Comparison of ENCODE assay signal across 9 cellular contexts in the genomic region with DNA sequence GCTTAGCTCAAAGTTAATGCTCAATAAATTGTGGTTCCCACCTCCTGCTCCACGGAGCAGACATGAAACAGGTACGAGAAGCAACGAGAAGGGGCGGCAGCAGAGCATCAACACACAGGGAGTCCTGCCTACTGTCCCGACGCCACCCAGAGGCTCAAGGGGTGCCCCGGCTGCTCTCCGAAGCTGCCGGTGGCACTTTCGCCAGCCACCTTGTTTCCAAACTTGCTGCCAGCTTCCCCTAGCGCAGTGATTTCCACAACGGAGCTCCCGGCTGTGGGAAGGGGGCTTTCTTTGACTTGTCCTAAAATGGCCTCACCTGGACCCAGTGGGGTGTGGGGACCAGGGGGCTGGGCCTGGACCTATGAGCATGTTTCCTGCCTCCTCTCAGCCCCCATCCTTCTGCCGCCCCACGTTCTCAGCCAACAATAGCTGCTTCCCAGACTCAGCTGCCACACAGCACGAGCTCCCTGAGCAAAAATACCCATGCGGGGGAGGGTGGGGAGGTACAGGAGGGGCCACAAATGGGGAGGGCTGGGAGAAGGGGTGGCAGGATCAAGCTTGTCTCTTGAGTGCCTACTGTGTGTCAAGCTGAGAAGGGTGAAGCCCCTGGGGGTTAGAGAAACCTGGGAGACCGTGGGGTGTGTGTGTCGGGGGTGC.
A peak's percentile ranks its signal among the peaks of the same experiment; 100 is the strongest.
DNase-seq lines count a peak whose midpoint lies in the region; ATAC-seq and TF ChIP-seq lines count a peak whose summit lies in the region.
"Had no signal": no experiment of that assay in that cellular context is flagged by ENCODE, and none has a peak within 500 bp of the region (broad histone marks: within the 10 kb centered on the region; RNA-seq: fewer than 3 reads in every experiment).

No MANE protein-coding gene starts in this region.

- TF ChIP-seq CTCF in HEK293 (tag by site-specific recombination; IDR thresholded peaks at IDR 0.05) (no peak), foreskin fibroblast (IDR thresholded peaks at IDR 0.05; ENCODE audit: low read depth, low read length) (no peak)

- H3K27me3 Mint-ChIP-seq in activated naive CD8-positive, alpha-beta T cell = no peaks in the 10 kb centered on the region

- no peaks in the 10 kb centered on the region for H3K9me3 Mint-ChIP-seq in activated naive CD8-positive, alpha-beta T cell (ENCODE audit: low read depth)

- no peak overlapping the region for H3K27ac ChIP-seq in HEK293 (ENCODE audit: extremely low read depth, low read depth, low read length)
- no peak overlapping the region for H3K27ac ChIP-seq in iPS-20b (ENCODE audit: low read length)
- peak overlapping the region in 20 of 21 experiments; percentile 56 to 91 (median 82) for H3K27ac ChIP-seq in skin epidermis

- H3K4me1 ChIP-seq in HEK293 (ENCODE audit: control insufficient read depth, insufficient read depth, low read length) (peaks cover 26% of the 10 kb centered on the region), iPS-20b (ENCODE audit: insufficient read depth, low read length) (peaks cover 74% of the 10 kb centered on the region)

- CTCF ChIA-PET in HEK293 (lab: Yijun Ruan, JAX) = interaction anchor here (1.0 to 7.4 kb wide), 4 partner anchors 11 to 55 kb away, joined by 3 to 79 read pairs (median 7); no protein-coding TSS in a partner anchor

- ATAC-seq in HG03159 (IDR thresholded peaks at IDR 0.05; ENCODE audit: unreplicated experiment) = no peak

- H3K27me3 ChIP-seq in iPS-20b (ENCODE audit: insufficient read depth, low read length) = no peaks in the 10 kb centered on the region

- H3K36me3 ChIP-seq in HEK293 (ENCODE audit: control insufficient read depth in 2 of 2, insufficient read depth in 1 of 2, low read length in 2 of 2) = no peaks in the 10 kb centered on the region
- no peaks in the 10 kb centered on the region for H3K36me3 ChIP-seq in iPS-20b (ENCODE audit: insufficient read depth, low read depth, low read length)

- H3K9me3 ChIP-seq in HEK293 (ENCODE audit: control insufficient read depth, insufficient read depth, low read depth, low read length) (no peaks in the 10 kb centered on the region), iPS-20b (ENCODE audit: insufficient read depth, low read depth, low read length) (no peaks in the 10 kb centered on the region)

- H3K4me3 ChIP-seq in HEK293 (ENCODE audit: low read depth, low read length) = no peak overlapping the region
- H3K4me3 ChIP-seq in iPS-20b (ENCODE audit: low read length) = no peak overlapping the region
- H3K4me3 ChIP-seq in skin epidermis = no peak overlapping the region
- H3K4me3 ChIP-seq in foreskin fibroblast (ENCODE audit: low read depth in 1 of 2, low read length in 2 of 2) = no peak overlapping the region

- peak overlapping the region; percentile 97 for H3K27ac Mint-ChIP-seq in activated naive CD8-positive, alpha-beta T cell

- POLR2A ChIA-PET in HEK293 (lab: Yijun Ruan, JAX) = interaction anchor here (1.3 to 2.5 kb wide), 2 partner anchors 13 to 20 kb away, joined by 5 to 16 read pairs; no protein-coding TSS in a partner anchor

- DNase-seq in foreskin fibroblast = no peak
- DNase-seq in DMS 273 treated with DMSO at 0.1 percent for 48 hours (lab: John Stamatoyannopoulos, UW) = no peak
- no peak for DNase-seq in NK-92 (lab: John Stamatoyannopoulos, UW; ENCODE audit: unreplicated experiment)
- DNase-seq: NCI-H2171 treated with DMSO at 0.1 percent for 48 hours had no signal

- H3K9ac ChIP-seq in iPS-20b (ENCODE audit: low read depth, low read length) = peak overlapping the region; percentile 41; the same call in 1 of the 2 replicates

- peaks cover 5% of the 10 kb centered on the region for H3K36me3 Mint-ChIP-seq in activated naive CD8-positive, alpha-beta T cell

- peaks cover 84% of the 10 kb centered on the region for H3K4me1 Mint-ChIP-seq in activated naive CD8-positive, alpha-beta T cell (ENCODE audit: low read depth)

- H3K4me3 Mint-ChIP-seq in activated naive CD8-positive, alpha-beta T cell = peak overlapping the region; percentile 85

TF ChIP-seq in HEK293, 187 proteins besides CTCF, POLR2A, EP300 and RAD21:
- 0 out of 2 replicates have a peak, but pooled peaks have one; percentile 6 for TF ChIP-seq ZIC2 (tag by site-specific recombination; IDR thresholded peaks at IDR 0.05)
- TF ChIP-seq, protein P1, sequence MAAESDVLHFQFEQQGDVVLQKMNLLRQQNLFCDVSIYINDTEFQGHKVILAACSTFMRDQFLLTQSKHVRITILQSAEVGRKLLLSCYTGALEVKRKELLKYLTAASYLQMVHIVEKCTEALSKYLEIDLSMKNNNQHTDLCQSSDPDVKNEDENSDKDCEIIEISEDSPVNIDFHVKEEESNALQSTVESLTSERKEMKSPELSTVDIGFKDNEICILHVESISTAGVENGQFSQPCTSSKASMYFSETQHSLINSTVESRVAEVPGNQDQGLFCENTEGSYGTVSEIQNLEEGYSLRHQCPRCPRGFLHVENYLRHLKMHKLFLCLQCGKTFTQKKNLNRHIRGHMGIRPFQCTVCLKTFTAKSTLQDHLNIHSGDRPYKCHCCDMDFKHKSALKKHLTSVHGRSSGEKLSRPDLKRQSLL (tag by site-specific recombination; IDR thresholded peaks at IDR 0.05) = no peak

Comparison
In these comparisons a context has a peak if more than half of its experiments do, and no peak if none do; other contexts are left out.
1. H3K27ac ChIP-seq: peak in skin epidermis (20 of 21); none in HEK293 (single experiment) and iPS-20b (single experiment).